24 cellular contexts compared by ENCODE assay signal in genomic region chr7:132685301-132685700, GRCh38.
"Had no signal": no experiment of that assay in that cellular context is flagged by ENCODE, and none has a peak within 500 bp of the region (broad histone marks: within the 10 kb centered on the region; RNA-seq: fewer than 3 reads in every experiment).

No MANE protein-coding gene starts in this region.

- H3K36me3 ChIP-seq: neural progenitor cell, ovary, right lobe of liver, sigmoid colon, stomach, thoracic aorta, thyroid gland, tibial nerve, upper lobe of left lung, vagina had no signal

- H3K9me3 ChIP-seq: ovary, psoas muscle, right lobe of liver, sigmoid colon, stomach, thoracic aorta, thyroid gland, tibial nerve, upper lobe of left lung, vagina had no signal

- H3K4me3 ChIP-seq: neural progenitor cell, ovary, psoas muscle, right lobe of liver, sigmoid colon, stomach, thoracic aorta, thyroid gland, tibial nerve, upper lobe of left lung, vagina had no signal

- DNase-seq: occipital lobe; ovary; posterior cingulate gyrus; psoas muscle; right cardiac atrium; right lobe of liver; sigmoid colon; small intestine; stimulated activated CD4-positive, alpha-beta T cell treated with anti-CD3 and anti-CD28 coated beads, Interleukin-15, amount 100 ng/mL, for 24 hours; stimulated activated CD4-positive, alpha-beta T cell treated with anti-CD3 and anti-CD28 coated beads, Interleukin-2, amount 100 ng/mL, for 24 hours; stimulated activated CD4-positive, alpha-beta T cell treated with anti-CD3 and anti-CD28 coated beads, Interleukin-2, amount 100 ng/mL, for 48 hours; stimulated activated CD4-positive, alpha-beta T cell treated with anti-CD3 and anti-CD28 coated beads, Interleukin-4, amount 100 ng/mL, for 24 hours; stimulated activated naive B cell treated with anti-CD40 and anti-IgM and Interleukin-4, amounts not matched to agents 10 μg/mL and 1 μg/mL and 100 μg/mL, for 72 hours; stimulated activated naive CD4-positive, alpha-beta T cell treated with Interleukin-2 at 50 U/mL for 16 hours; stomach; thyroid gland; trophoblast cell; upper lobe of left lung had no signal

- ATAC-seq: psoas muscle; right cardiac atrium; right lobe of liver; stimulated activated effector memory CD8-positive, alpha-beta T cell treated with anti-CD3 and anti-CD28 coated beads, Interleukin-12 subunit alpha, Interleukin-12 subunit beta, amount 100 ng/mL, for 72 hours; stimulated activated naive B cell treated with anti-CD40 and anti-IgM and Interleukin-4, amounts not matched to agents 10 μg/mL and 1 μg/mL and 100 μg/mL, for 72 hours had no signal

- H3K4me1 ChIP-seq: parathyroid adenoma, psoas muscle, right lobe of liver, sigmoid colon, stomach, thyroid gland, tibial nerve, upper lobe of left lung, vagina had no signal

- H3K27me3 ChIP-seq: ovary, right lobe of liver, sigmoid colon, thyroid gland, tibial nerve, upper lobe of left lung, vagina had no signal

- H3K27ac ChIP-seq: neural progenitor cell, ovary, parathyroid adenoma, psoas muscle, right lobe of liver, sigmoid colon, stomach, thoracic aorta, thyroid gland, tibial nerve, upper lobe of left lung, vagina had no signal

- H3K9ac ChIP-seq: neural progenitor cell, parathyroid adenoma had no signal

- H3K79me2 ChIP-seq: parathyroid adenoma had no signal

- H3K4me2 ChIP-seq: neural progenitor cell had no signal
